16 cellular contexts compared by ENCODE assay signal in the genomic region with DNA sequence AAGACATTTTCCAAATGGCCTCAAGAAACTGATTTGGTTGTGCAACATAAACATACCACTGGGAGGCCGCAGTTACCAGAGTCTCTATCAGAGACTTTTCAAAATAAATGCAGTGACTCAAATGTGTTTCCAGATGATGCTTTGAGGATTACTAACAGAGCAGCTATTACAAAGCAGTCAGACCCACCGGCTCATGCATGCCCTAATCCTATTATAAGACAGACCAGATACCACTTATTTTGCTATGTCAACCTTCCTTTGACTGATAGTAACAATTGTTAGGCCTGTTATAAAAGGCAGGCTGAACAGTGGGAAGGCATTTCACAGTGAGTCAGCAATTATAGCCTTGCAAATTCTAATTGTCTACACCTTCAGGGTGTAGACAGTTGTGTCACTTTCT.
DNase-seq lines count a peak whose midpoint lies in the region; ATAC-seq, FAIRE-seq and TF ChIP-seq lines count a peak whose summit lies in the region.
"Had no signal": no experiment of that assay in that cellular context is flagged by ENCODE, and none has a peak within 500 bp of the region (broad histone marks: within the 10 kb centered on the region; RNA-seq: fewer than 3 reads in every experiment).

No MANE protein-coding gene starts in this region.

- H3K79me2 ChIP-seq in HepG2 (ENCODE audit: insufficient read depth, low read length): no peaks in the 10 kb centered on the region
- H3K79me2 ChIP-seq in SK-N-SH (ENCODE audit: insufficient read depth): no peaks in the 10 kb centered on the region

- no peaks in the 10 kb centered on the region for H3F3A ChIP-seq in SK-N-SH (replicated peaks; ENCODE audit: insufficient read depth)

- no peak overlapping the region for H3K9ac ChIP-seq in HepG2 (ENCODE audit: insufficient read depth, low read depth, low read length)
- H3K9ac ChIP-seq in SK-N-SH: no peak overlapping the region

- H3K4me2 ChIP-seq in HepG2 (ENCODE audit: low read depth, low read length) (no peak overlapping the region), SK-N-SH (no peak overlapping the region)

- CTCF ChIA-PET in HepG2 (lab: Yijun Ruan, JAX; ENCODE audit: low intra/inter-chr PET ratio, low total read pairs): no interaction called here
- CTCF ChIA-PET in SK-N-SH (lab: Yijun Ruan, JAX): interaction anchor here (0.6 to 2.4 kb wide), 6 partner anchors 13 to 412 kb away, joined by 3 to 10 read pairs (median 3); no protein-coding TSS in a partner anchor

- FAIRE-seq in HepG2 (lab: Jason Lieb, UNC): no peak
- FAIRE-seq: kidney, urothelium cell line had no signal

- TF ChIP-seq RAD21 in HepG2 (CRISPR knock-in tag; IDR thresholded peaks at IDR 0.05) (no peak), SK-N-SH (IDR thresholded peaks at IDR 0.05; ENCODE audit: low read length) (peak; percentile 35)

- no peak overlapping the region for H3K4me3 Mint-ChIP-seq in type B pancreatic cell
- H3K4me3 Mint-ChIP-seq: B cell; natural killer cell treated with Interleukin-12 subunit alpha and Interleukin-12 subunit beta and Interleukin-15 and Interleukin-18, amount 100 ng/mL, for 72 hours had no signal

- H3K9me3 ChIP-seq in HepG2 (ENCODE audit: low read length) (no peaks in the 10 kb centered on the region), right lobe of liver (no peaks in the 10 kb centered on the region), SK-N-SH (no peaks in the 10 kb centered on the region)

- no peaks in the 10 kb centered on the region for H3K4me1 ChIP-seq in HepG2 (ENCODE audit: insufficient read depth, low read length)
- no peaks in the 10 kb centered on the region for H3K4me1 ChIP-seq in right lobe of liver
- H3K4me1 ChIP-seq in SK-N-SH (ENCODE audit: control insufficient read depth in 1 of 2, insufficient read depth in 2 of 2, low read depth in 1 of 2, low read length in 1 of 2): peaks cover 0 to 31% of the 10 kb centered on the region in 2 experiments; a peak in 2 of 4 replicates

- H3K4me1 Mint-ChIP-seq in type B pancreatic cell (ENCODE audit: unreplicated experiment): no peaks in the 10 kb centered on the region
- H3K4me1 Mint-ChIP-seq: B cell had no signal

- no peak overlapping the region for H3K27ac Mint-ChIP-seq in type B pancreatic cell
- H3K27ac Mint-ChIP-seq: activated T-helper 2 cell treated with anti-CD3 and anti-CD28 coated beads, Interferon-gamma antibody, Interleukin-2, Interleukin-4, amounts not matched to agents 10 μg/mL and 5 μg/mL and 100 μg/mL, durations not matched to agents 14 hours and 24 hours and 36 hours; B cell; natural killer cell treated with Interleukin-12 subunit alpha and Interleukin-12 subunit beta and Interleukin-15 and Interleukin-18, amount 100 ng/mL, for 72 hours had no signal

- TF ChIP-seq POLR2A in HepG2 (IDR thresholded peaks at IDR 0.05; ENCODE audit: insufficient read depth in 1 of 2, low read depth in 2 of 2, low read length in 2 of 2) (no peak), right lobe of liver (IDR thresholded peaks at IDR 0.05) (no peak)

- intact Hi-C loops in HepG2 (cut with micrococcal nuclease; ENCODE audit: unreplicated experiment): no loop called here
- intact Hi-C loops in right lobe of liver (cut with DNase I): no loop called here

- H3K27me3 ChIP-seq in HepG2 (ENCODE audit: control insufficient read depth in 1 of 2, insufficient read depth in 2 of 2, low read length in 2 of 2) (no peaks in the 10 kb centered on the region), right lobe of liver (no peaks in the 10 kb centered on the region), SK-N-SH (ENCODE audit: insufficient read depth) (no peaks in the 10 kb centered on the region)

- no peak for DNase-seq in HepG2 (ENCODE audit: low spot score)
- no peak for DNase-seq in right lobe of liver
- DNase-seq in SK-N-SH: peak; percentile 63
- peak; percentile 60 for DNase-seq in fibroblast of pulmonary artery (ENCODE audit: low read depth)
- DNase-seq in type B pancreatic cell (ENCODE audit: extremely low spot score, unreplicated experiment): no peak
- no peak for DNase-seq in NCI-H1436 (lab: John Stamatoyannopoulos, UW)
- no peak for DNase-seq in Ammon's horn (ENCODE audit: low spot score)
- DNase-seq: activated CD4-positive, alpha-beta T cell treated with anti-CD3 and anti-CD28 coated beads, Interleukin-2, amount 50 U/mL, for 1 hour; kidney; MV-4-11; NCI-H510A had no signal

- H2AFZ ChIP-seq in HepG2 (ENCODE audit: low read length): no peak overlapping the region
- no peak overlapping the region for H2AFZ ChIP-seq in SK-N-SH (ENCODE audit: low read depth)

- H3K36me3 Mint-ChIP-seq in type B pancreatic cell: no peaks in the 10 kb centered on the region
- H3K36me3 Mint-ChIP-seq: natural killer cell treated with Interleukin-12 subunit alpha and Interleukin-12 subunit beta and Interleukin-15 and Interleukin-18, amount 100 ng/mL, for 72 hours had no signal

- H4K20me1 ChIP-seq in HepG2 (ENCODE audit: insufficient read depth, low read length) (no peaks in the 10 kb centered on the region), SK-N-SH (ENCODE audit: insufficient read depth) (no peaks in the 10 kb centered on the region)

- H3K4me3 ChIP-seq in HepG2 (replicated peaks in 1 of 3; ENCODE audit: insufficient read depth in 1 of 3, low read depth in 2 of 3, low read length in 3 of 3) (no peak overlapping the region), right lobe of liver (no peak overlapping the region), SK-N-SH (ENCODE audit: low read depth in 2 of 2, low read length in 1 of 2) (no peak overlapping the region), fibroblast of pulmonary artery (replicated peaks; ENCODE audit: low read depth, low read length) (no peak overlapping the region)

- ATAC-seq in HepG2 (no peak), right lobe of liver (no peak), GM21825 (IDR thresholded peaks at IDR 0.05; ENCODE audit: unreplicated experiment) (no peak)
- ATAC-seq: natural killer cell treated with Interleukin-12 subunit alpha and Interleukin-12 subunit beta and Interleukin-15 and Interleukin-18, amount 100 ng/mL, for 72 hours had no signal

- H3K36me3 ChIP-seq in HepG2 (replicated peaks in 1 of 2; ENCODE audit: control insufficient read depth in 1 of 2, insufficient read depth in 2 of 2, low read length in 2 of 2): no peaks in the 10 kb centered on the region
- H3K36me3 ChIP-seq in right lobe of liver: no peaks in the 10 kb centered on the region
- no peaks in the 10 kb centered on the region for H3K36me3 ChIP-seq in SK-N-SH (replicated peaks in 1 of 2; ENCODE audit: control insufficient read depth in 1 of 2, insufficient read depth in 2 of 2, low read length in 1 of 2)

- no peak overlapping the region for H3K27ac ChIP-seq in HepG2 (ENCODE audit: extremely low read length, insufficient read depth, low read length)
- H3K27ac ChIP-seq in right lobe of liver: no peak overlapping the region
- H3K27ac ChIP-seq in SK-N-SH (ENCODE audit: low read depth in 2 of 2, low read length in 1 of 2): peak overlapping the region in 1 of 2 experiments; percentile 93; a peak in 2 of 4 replicates

- TF ChIP-seq CTCF in HepG2 (CRISPR knock-in tag; IDR thresholded peaks at IDR 0.05) (no peak), right lobe of liver (IDR thresholded peaks at IDR 0.05) (no peak), SK-N-SH (IDR thresholded peaks at IDR 0.05) (peak; percentile 29; the same call in 1 of the 2 replicates), fibroblast of pulmonary artery (IDR thresholded peaks at IDR 0.05; ENCODE audit: low read length, missing control alignments) (peak; percentile 1), type B pancreatic cell (conservative IDR thresholded peaks at IDR 0.05) (peak; percentile 33)

- H3K9me2 ChIP-seq in SK-N-SH: no peaks in the 10 kb centered on the region

- 7% methylated on average over 2 of the region's 2 CpGs for WGBS in HepG2 (ENCODE audit: low lambda C conversion rate)
- WGBS in right lobe of liver (ENCODE audit: insufficient coverage, low coverage, low lambda C conversion rate, missing lambda C conversion rate): 52% methylated on average over 2 of the region's 2 CpGs
- WGBS in SK-N-SH (ENCODE audit: low lambda C conversion rate): 0% methylated on average over 2 of the region's 2 CpGs

- no peaks in the 10 kb centered on the region for H3K27me3 Mint-ChIP-seq in type B pancreatic cell
- H3K27me3 Mint-ChIP-seq: B cell; natural killer cell treated with Interleukin-12 subunit alpha and Interleukin-12 subunit beta and Interleukin-15 and Interleukin-18, amount 100 ng/mL, for 72 hours had no signal

- in situ Hi-C loops in HepG2 (cut with HindIII; ENCODE audit: extremely low pct_ligation_motif_present, low pct_unique_long_range_greater_than_20kb): no loop called here

- POLR2A ChIA-PET in HepG2 (lab: Yijun Ruan, JAX) (no interaction called here), SK-N-SH (lab: Yijun Ruan, JAX) (no interaction called here)

- BruUV-seq in HepG2 (replicated peaks; lab: Mats Ljungman, UMichigan): no TSS peak

- H3K9me3 Mint-ChIP-seq in type B pancreatic cell: no peaks in the 10 kb centered on the region
- H3K9me3 Mint-ChIP-seq: activated T-helper 2 cell treated with anti-CD3 and anti-CD28 coated beads, Interferon-gamma antibody, Interleukin-2, Interleukin-4, amounts not matched to agents 10 μg/mL and 5 μg/mL and 100 μg/mL, durations not matched to agents 14 hours and 24 hours and 36 hours had no signal

- TF ChIP-seq EP300 in HepG2 (IDR thresholded peaks at IDR 0.05; ENCODE audit: low read depth in 2 of 2, low read length in 2 of 2) (no peak), HepG2 (CRISPR knock-in tag; IDR thresholded peaks at IDR 0.05; ENCODE audit: borderline replicate concordance) (no peak), SK-N-SH (IDR thresholded peaks at IDR 0.05; ENCODE audit: borderline replicate concordance in 1 of 2, low read depth in 1 of 2, low read length in 1 of 2) (peak in 1 of 2 experiments; percentile 75; a peak in 1 of 4 replicates)

TF ChIP-seq in HepG2, 621 proteins besides CTCF, POLR2A, EP300 and RAD21 (continues in another document):
- TF ChIP-seq BRCA1 (CRISPR knock-in tag; IDR thresholded peaks at IDR 0.05): no peak
- TF ChIP-seq RBAK (CRISPR knock-in tag; IDR thresholded peaks at IDR 0.05): no peak
- TF ChIP-seq POLR2G (IDR thresholded peaks at IDR 0.05; ENCODE audit: low read depth, low read length): no peak

TF ChIP-seq in SK-N-SH, 30 proteins besides CTCF, POLR2A, EP300 and RAD21 (continues in another document):
- TF ChIP-seq RCOR1 (IDR thresholded peaks at IDR 0.05; ENCODE audit: low read length) (peak; percentile 75; the same call in 1 of the 2 replicates), FOXJ3 (CRISPR knock-in tag; IDR thresholded peaks at IDR 0.05) (0 out of 2 replicates have a peak, but pooled peaks have one; percentile 77), FOXM1 (IDR thresholded peaks at IDR 0.05; ENCODE audit: low read depth) (no peak)
- TF ChIP-seq, protein P1, sequence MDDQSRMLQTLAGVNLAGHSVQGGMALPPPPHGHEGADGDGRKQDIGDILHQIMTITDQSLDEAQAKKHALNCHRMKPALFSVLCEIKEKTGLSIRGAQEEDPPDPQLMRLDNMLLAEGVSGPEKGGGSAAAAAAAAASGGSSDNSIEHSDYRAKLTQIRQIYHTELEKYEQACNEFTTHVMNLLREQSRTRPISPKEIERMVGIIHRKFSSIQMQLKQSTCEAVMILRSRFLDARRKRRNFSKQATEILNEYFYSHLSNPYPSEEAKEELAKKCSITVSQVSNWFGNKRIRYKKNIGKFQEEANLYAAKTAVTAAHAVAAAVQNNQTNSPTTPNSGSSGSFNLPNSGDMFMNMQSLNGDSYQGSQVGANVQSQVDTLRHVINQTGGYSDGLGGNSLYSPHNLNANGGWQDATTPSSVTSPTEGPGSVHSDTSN (IDR thresholded peaks at IDR 0.05): no peak

Comparison
In these comparisons a context has a peak if more than half of its experiments do, and no peak if none do; other contexts are left out.
1. DNase-seq: peak in SK-N-SH (single experiment) and fibroblast of pulmonary artery (single experiment); none in HepG2 (single experiment), right lobe of liver (0 of 3), type B pancreatic cell (single experiment), NCI-H1436 (single experiment) and Ammon's horn (single experiment).
2. CTCF ChIP-seq: peak in SK-N-SH (single experiment), fibroblast of pulmonary artery (single experiment) and type B pancreatic cell (single experiment); none in HepG2 (single experiment) and right lobe of liver (0 of 4).